Comparison of ENCODE assay signal across 1 cellular context in genomic region chr20:25408170-25408547, GRCh38.
TF ChIP-seq lines count a peak whose summit lies in the region.

No MANE protein-coding gene starts in this region.

TF ChIP-seq in HepG2, 621 proteins besides CTCF, POLR2A, EP300 and RAD21:
- peak; percentile 72; the same call in 1 of the 2 replicates for TF ChIP-seq ZNF629 (CRISPR knock-in tag; conservative IDR thresholded peaks at IDR 0.05)
- peak; percentile 2 for TF ChIP-seq IKZF4 (CRISPR knock-in tag; IDR thresholded peaks at IDR 0.05; ENCODE audit: borderline replicate concordance, low read depth, not compliant biosample characterization)
- TF ChIP-seq NFATC3 (CRISPR knock-in tag; IDR thresholded peaks at IDR 0.05): 0 out of 2 replicates have a peak, but pooled peaks have one; percentile 10
- TF ChIP-seq, protein P1, sequence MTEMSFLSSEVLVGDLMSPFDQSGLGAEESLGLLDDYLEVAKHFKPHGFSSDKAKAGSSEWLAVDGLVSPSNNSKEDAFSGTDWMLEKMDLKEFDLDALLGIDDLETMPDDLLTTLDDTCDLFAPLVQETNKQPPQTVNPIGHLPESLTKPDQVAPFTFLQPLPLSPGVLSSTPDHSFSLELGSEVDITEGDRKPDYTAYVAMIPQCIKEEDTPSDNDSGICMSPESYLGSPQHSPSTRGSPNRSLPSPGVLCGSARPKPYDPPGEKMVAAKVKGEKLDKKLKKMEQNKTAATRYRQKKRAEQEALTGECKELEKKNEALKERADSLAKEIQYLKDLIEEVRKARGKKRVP (CRISPR knock-in tag; IDR thresholded peaks at IDR 0.05): 0 out of 4 replicates have a peak, but pooled peaks of 1 of the 2 experiments have one; percentile 7
- no peak for TF ChIP-seq ZBTB7B (CRISPR knock-in tag; IDR thresholded peaks at IDR 0.05)
- TF ChIP-seq ZNF510 (CRISPR knock-in tag; IDR thresholded peaks at IDR 0.05; ENCODE audit: low read depth): peak; percentile 12; the same call in 1 of the 2 replicates
TF ChIP-seq in HepG2: peak in this region for 5.
